ENCODE assay signal across 1 cellular context in genomic region chr12:45575417-45575816, GRCh38.
TF ChIP-seq lines count a peak whose summit lies in the region.

No MANE protein-coding gene starts in this region.

TF ChIP-seq in GM23338, 12 proteins besides CTCF, POLR2A, EP300 and RAD21 (continued from another document):
- TF ChIP-seq ZNF462 (CRISPR knock-in tag; IDR thresholded peaks at IDR 0.05) = no peak
